ENCODE assay signal across 8 cellular contexts in the genomic region with DNA sequence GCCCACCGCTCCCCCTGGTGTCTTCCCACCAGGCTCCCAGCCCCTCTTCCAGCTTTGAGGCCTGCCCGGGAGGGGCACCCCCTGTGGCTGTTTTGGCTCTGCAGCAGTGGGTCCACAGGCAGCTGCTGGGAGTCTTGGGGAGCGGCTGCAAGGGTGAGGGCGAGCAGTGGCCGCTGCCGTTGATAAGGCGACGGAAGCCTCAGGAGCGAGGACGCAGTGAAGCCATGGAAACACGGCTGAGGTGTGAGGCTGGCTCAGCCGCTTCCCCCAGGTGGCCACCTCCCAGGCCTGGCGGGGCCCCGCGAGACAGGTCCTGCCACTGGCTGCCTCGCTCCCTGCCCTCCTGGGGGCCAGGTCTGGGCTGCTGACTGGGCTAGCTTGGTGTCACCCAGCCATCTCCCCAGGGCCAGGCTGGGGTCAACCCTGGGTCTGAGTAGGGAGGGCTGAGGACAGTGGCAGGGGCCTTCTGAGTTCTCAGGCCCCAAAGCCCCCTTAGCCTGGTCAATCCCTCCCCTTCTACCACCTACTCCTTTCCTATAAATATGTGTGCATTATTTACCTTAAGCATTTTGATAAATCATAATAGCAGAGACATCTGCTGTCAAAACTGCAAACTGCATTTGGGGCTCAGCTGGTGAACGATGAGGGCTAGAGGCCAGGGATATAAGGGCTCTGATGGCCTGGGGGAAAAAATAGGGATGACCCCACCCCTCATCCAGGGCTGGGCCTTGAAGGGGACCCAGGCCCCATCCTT. TPM values are rescaled to one million over a fixed set of nuclear protein-coding genes. Genes with fewer than 3 reads are reported as not detected.
DNase-seq lines count a peak whose midpoint lies in the region; ATAC-seq and TF ChIP-seq lines count a peak whose summit lies in the region.

No MANE protein-coding gene starts in this region.

- no peaks in the 10 kb centered on the region for H3K27me3 ChIP-seq in adrenal gland

- WGBS in adrenal gland, 4 donors, result 54 to 69% (median 63%) methylated on average over 10 to 17 of the region's 17 CpGs

- H3K4me1 ChIP-seq in adrenal gland (replicated peaks in 1 of 2), result peaks cover 10 to 26% of the 10 kb centered on the region in 2 donors

- TF ChIP-seq CTCF in adrenal gland (IDR thresholded peaks at IDR 0.05), result peak in 5 of 6 experiments; percentile 36 to 66 (median 48)

- intact Hi-C loops in adrenal gland (cut with DNase I), result loop anchor here (5.0 to 10.0 kb wide), 3 partner anchors 43 to 75 kb away; a partner anchor contains a TSS

- no peak overlapping the region for H3K4me3 ChIP-seq in adrenal gland

- ATAC-seq in HG02763 (IDR thresholded peaks at IDR 0.05; ENCODE audit: unreplicated experiment) (no peak), GM21529 (IDR thresholded peaks at IDR 0.05; ENCODE audit: unreplicated experiment) (no peak)

- H3K36me3 ChIP-seq in adrenal gland (replicated peaks in 1 of 2), result no peaks in the 10 kb centered on the region

- TF ChIP-seq POLR2A in adrenal gland (IDR thresholded peaks at IDR 0.05), result no peak

- DNase-seq in COLO668 (lab: John Stamatoyannopoulos, UW; ENCODE audit: unreplicated experiment) (peak; percentile 22), HT-29 (ENCODE audit: low spot score) (peak; percentile 67), adrenal gland (peak in 2 of 7 donors; percentile 23 to 29), iris pigment epithelial cell (ENCODE audit: low read depth) (peak; percentile 42), NCI-H2081 treated with DMSO at 0.1 percent for 48 hours (lab: John Stamatoyannopoulos, UW) (no peak)

- H3K27ac ChIP-seq in adrenal gland, result peak overlapping the region in 1 of 5 donors; percentile 49
- H3K27ac ChIP-seq in temporal lobe (ENCODE audit: low read depth, low read length), result peak overlapping the region; percentile 93

- no peaks in the 10 kb centered on the region for H3K9me3 ChIP-seq in adrenal gland (replicated peaks in 1 of 3)

RNA-seq across cellular contexts. Expression of a gene that starts 41.7 kb away (rescaled TPM):
- total RNA-seq in HT-29 (2014; rRNA removed; shearing (Covaris generic)), result 211 and 220 TPM in 2 replicates
- total RNA-seq in adrenal gland, result 10 to 100 TPM; 33.5 to 79.3 (median 42.4) TPM
- polyA plus RNA-seq in adrenal gland, result 10 to 100 TPM; 17.7 to 29.8 (median 27.8) TPM
- total RNA-seq in temporal lobe, result 33.4 TPM
